ENCODE assay signal across 2 cellular contexts in the genomic region with DNA sequence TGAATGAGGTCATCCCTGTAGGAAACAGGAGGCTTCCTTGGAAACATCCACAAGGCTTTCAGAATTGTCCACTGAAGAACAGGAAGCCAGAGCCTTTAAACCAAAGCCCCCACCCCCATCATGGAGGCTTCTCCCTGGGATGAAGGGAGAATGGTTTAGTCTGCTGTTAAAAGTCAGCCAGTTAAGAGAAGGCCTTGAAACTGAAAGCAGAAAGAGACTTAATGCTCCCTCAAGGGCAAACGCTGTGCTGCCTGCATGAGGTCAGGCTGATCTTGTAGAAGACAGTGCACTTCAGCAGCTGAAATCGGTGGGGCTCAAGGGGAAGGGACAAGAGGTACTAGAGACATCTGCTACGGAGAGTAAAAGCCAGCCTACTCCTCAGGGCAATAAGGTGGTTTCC.
TF ChIP-seq lines count a peak whose summit lies in the region.

No MANE protein-coding gene starts in this region.

TF ChIP-seq in IMR-90, 13 proteins besides CTCF, POLR2A, EP300 and RAD21:
- TF ChIP-seq MAZ (IDR thresholded peaks at IDR 0.05; ENCODE audit: borderline replicate concordance, low read depth, low read length) (no peak), SMC3 (IDR thresholded peaks at IDR 0.05; ENCODE audit: low read depth, low read length) (no peak)

TF ChIP-seq in GM12878, 131 proteins besides CTCF, POLR2A, EP300 and RAD21:
- TF ChIP-seq HDAC6 (IDR thresholded peaks at IDR 0.05; ENCODE audit: unreplicated experiment) (no peak), YBX1 (IDR thresholded peaks at IDR 0.05) (no peak), CBX3 (IDR thresholded peaks at IDR 0.05; ENCODE audit: borderline replicate concordance, low read depth) (no peak), CEBPZ (IDR thresholded peaks at IDR 0.05; ENCODE audit: low read depth, low read length) (no peak), GABPA (IDR thresholded peaks at IDR 0.05; ENCODE audit: low read depth) (no peak)
TF ChIP-seq in GM12878: peak in this region for 0.
